14 cellular contexts compared by ENCODE assay signal in genomic region chr10:63703740-63704345, GRCh38.
DNase-seq lines count a peak whose midpoint lies in the region; ATAC-seq and TF ChIP-seq lines count a peak whose summit lies in the region.
"Had no signal": no experiment of that assay in that cellular context is flagged by ENCODE, and none has a peak within 500 bp of the region (broad histone marks: within the 10 kb centered on the region; RNA-seq: fewer than 3 reads in every experiment).

No MANE protein-coding gene starts in this region.

- no peaks in the 10 kb centered on the region for H3K9me3 ChIP-seq in body of pancreas
- H3K9me3 ChIP-seq in upper lobe of left lung, result no peaks in the 10 kb centered on the region
- H3K9me3 ChIP-seq: suprapubic skin had no signal

- no peak for TF ChIP-seq CTCF in body of pancreas (IDR thresholded peaks at IDR 0.05)
- no peak for TF ChIP-seq CTCF in upper lobe of left lung (IDR thresholded peaks at IDR 0.05)

- H3K27me3 ChIP-seq in body of pancreas (no peaks in the 10 kb centered on the region), upper lobe of left lung (no peaks in the 10 kb centered on the region)
- H3K27me3 ChIP-seq: suprapubic skin had no signal

- ATAC-seq in body of pancreas (peak; percentile 81), upper lobe of left lung (ENCODE audit: low FRiP score in 2 of 2) (no peak), GM19455 (IDR thresholded peaks at IDR 0.05; ENCODE audit: unreplicated experiment) (no peak), HG03139 (IDR thresholded peaks at IDR 0.05; ENCODE audit: unreplicated experiment) (no peak)
- ATAC-seq: T-helper 17 cell had no signal

- TF ChIP-seq POLR2A in body of pancreas (IDR thresholded peaks at IDR 0.05) (peak in 1 of 3 donors; percentile 21), upper lobe of left lung (IDR thresholded peaks at IDR 0.05) (no peak)

- 57 to 67% methylated on average over 6 of the region's 6 CpGs for WGBS in body of pancreas, 2 donors
- 79 to 82% methylated on average over 6 of the region's 6 CpGs for WGBS in upper lobe of left lung, 2 donors

- peak; percentile 9 for DNase-seq in NCI-H345 (lab: John Stamatoyannopoulos, UW)
- no peak for DNase-seq in NCI-H345 treated with DMSO at 0.1 percent for 48 hours (lab: John Stamatoyannopoulos, UW; ENCODE audit: unreplicated experiment)
- DNase-seq in NCI-H2196 treated with DMSO at 0.1 percent for 48 hours (lab: John Stamatoyannopoulos, UW; ENCODE audit: unreplicated experiment), result peak; percentile 68
- peak; percentile 81 to 90 (median 88) for DNase-seq in body of pancreas
- DNase-seq in upper lobe of left lung, result no peak
- DNase-seq in dermis blood vessel endothelial cell, result no peak
- DNase-seq: DMS 273 treated with DMSO at 0.1 percent for 48 hours, NCI-H2171, T-helper 17 cell had no signal

- H3K4me1 ChIP-seq in body of pancreas (peaks cover 73% of the 10 kb centered on the region), upper lobe of left lung (peaks cover 40 to 65% (median 51%) of the 10 kb centered on the region in 4 donors)

- H3K36me3 ChIP-seq in body of pancreas (replicated peaks in 1 of 2; ENCODE audit: insufficient read depth in 1 of 2, low read depth in 2 of 2), result no peaks in the 10 kb centered on the region
- no peaks in the 10 kb centered on the region for H3K36me3 ChIP-seq in upper lobe of left lung
- H3K36me3 ChIP-seq: suprapubic skin had no signal

- TF ChIP-seq EP300 in upper lobe of left lung (IDR thresholded peaks at IDR 0.05), result no peak

- H3K4me3 ChIP-seq in body of pancreas, result no peak overlapping the region
- no peak overlapping the region for H3K4me3 ChIP-seq in upper lobe of left lung
- H3K4me3 ChIP-seq: smooth muscle cell, suprapubic skin had no signal

- intact Hi-C loops in body of pancreas (cut with DNase I), result no loop called here

- H3K27ac ChIP-seq in body of pancreas, result peak overlapping the region; percentile 77 to 91 (median 86)
- H3K27ac ChIP-seq in upper lobe of left lung, result peak overlapping the region in 3 of 4 donors; percentile 35 to 48 (median 38)
- H3K27ac ChIP-seq: RWPE1, suprapubic skin had no signal

Comparison
In these comparisons a context has a peak if more than half of its experiments do, and no peak if none do; other contexts are left out.
1. DNase-seq: peak in NCI-H345 (single experiment), NCI-H2196 treated with DMSO at 0.1 percent for 48 hours (single experiment) and body of pancreas (4 of 4); none in NCI-H345 treated with DMSO at 0.1 percent for 48 hours (single experiment), upper lobe of left lung (0 of 2) and dermis blood vessel endothelial cell (single experiment).